Comparison of ENCODE assay signal across 1 cellular context in the genomic region with DNA sequence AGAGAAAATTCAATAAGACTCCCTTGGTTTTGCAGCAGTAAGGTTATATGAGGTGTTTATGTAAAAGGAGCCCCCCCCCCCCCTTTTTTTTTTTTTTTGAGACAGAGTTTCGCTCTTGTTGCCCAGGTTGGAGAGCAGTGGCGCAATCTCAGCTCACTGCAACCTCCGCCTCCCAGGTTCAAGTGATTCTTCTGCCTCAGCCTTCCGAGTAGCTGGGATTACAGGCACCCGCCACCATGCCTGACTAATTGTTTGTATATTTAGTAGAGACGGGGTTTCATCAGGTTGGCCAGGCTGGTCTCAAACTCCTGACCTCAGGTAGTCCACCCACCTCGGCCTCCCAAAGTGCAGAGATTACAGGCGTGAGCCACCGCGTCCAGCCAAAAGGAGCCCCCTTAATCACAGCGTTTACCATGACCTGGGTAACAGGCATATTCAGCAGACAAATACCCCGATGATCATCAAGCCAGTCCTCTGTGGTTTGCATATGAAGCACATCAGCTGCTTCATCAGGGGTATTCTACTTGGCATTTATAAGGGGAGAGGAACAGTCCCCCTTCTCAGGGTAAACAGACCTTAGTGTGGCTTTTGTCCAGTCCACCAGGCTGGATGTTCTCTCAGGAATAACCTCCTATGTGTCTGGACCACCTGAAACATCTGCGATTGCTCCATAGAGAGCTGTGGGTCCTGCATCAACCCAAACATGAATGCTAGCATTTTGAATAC.
A peak's percentile ranks its signal among the peaks of the same experiment; 100 is the strongest.
TF ChIP-seq lines count a peak whose summit lies in the region.

No MANE protein-coding gene starts in this region.

TF ChIP-seq in HepG2, 621 proteins besides CTCF, POLR2A, EP300 and RAD21:
- TF ChIP-seq, protein P1, sequence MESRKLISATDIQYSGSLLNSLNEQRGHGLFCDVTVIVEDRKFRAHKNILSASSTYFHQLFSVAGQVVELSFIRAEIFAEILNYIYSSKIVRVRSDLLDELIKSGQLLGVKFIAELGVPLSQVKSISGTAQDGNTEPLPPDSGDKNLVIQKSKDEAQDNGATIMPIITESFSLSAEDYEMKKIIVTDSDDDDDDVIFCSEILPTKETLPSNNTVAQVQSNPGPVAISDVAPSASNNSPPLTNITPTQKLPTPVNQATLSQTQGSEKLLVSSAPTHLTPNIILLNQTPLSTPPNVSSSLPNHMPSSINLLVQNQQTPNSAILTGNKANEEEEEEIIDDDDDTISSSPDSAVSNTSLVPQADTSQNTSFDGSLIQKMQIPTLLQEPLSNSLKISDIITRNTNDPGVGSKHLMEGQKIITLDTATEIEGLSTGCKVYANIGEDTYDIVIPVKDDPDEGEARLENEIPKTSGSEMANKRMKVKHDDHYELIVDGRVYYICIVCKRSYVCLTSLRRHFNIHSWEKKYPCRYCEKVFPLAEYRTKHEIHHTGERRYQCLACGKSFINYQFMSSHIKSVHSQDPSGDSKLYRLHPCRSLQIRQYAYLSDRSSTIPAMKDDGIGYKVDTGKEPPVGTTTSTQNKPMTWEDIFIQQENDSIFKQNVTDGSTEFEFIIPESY (CRISPR knock-in tag; IDR thresholded peaks at IDR 0.05): peak; percentile 69
